27 cellular contexts compared by ENCODE assay signal in genomic region chr9:37551468-37551867, GRCh38.
"Had no signal": no experiment of that assay in that cellular context is flagged by ENCODE, and none has a peak within 500 bp of the region (broad histone marks: within the 10 kb centered on the region; RNA-seq: fewer than 3 reads in every experiment).

No MANE protein-coding gene starts in this region.

- H3K27me3 ChIP-seq: ascending aorta, body of pancreas, SJSA1 had no signal

- H3K4me3 Mint-ChIP-seq: activated CD8-positive, alpha-beta T cell treated with anti-CD3 and anti-CD28 coated beads, Interleukin-2, amount 10 ng/mL, durations not matched to agents 7 days and 5 days; activated naive CD4-positive, alpha-beta T cell treated with anti-CD3 and anti-CD28 coated beads, Interleukin-2, amount 50 U/mL, for 24 hours had no signal

- DNase-seq: activated CD4-positive, alpha-beta T cell treated with anti-CD3 and anti-CD28 coated beads for 4 hours; activated CD8-positive, alpha-beta memory T cell treated with anti-CD3 and anti-CD28 coated beads, Interleukin-2, amount 50 U/mL, for 48 hours; activated CD8-positive, alpha-beta T cell treated with anti-CD3 and anti-CD28 coated beads, Interleukin-2, amount 10 ng/mL, durations not matched to agents 7 days and 5 days; activated effector memory CD4-positive, alpha-beta T cell treated with Interleukin-2 at 50 U/mL for 16 hours; activated naive CD4-positive, alpha-beta T cell; activated T-cell treated with anti-CD3 and anti-CD28 coated beads, Interleukin-2, amount 50 U/mL, for 1 hour; amniotic stem cell; body of pancreas; central memory CD4-positive, alpha-beta T cell; NCI-H1092; NCI-H1417 treated with DMSO at 0.1 percent for 48 hours; NCI-H1694 treated with DMSO at 0.1 percent for 48 hours; NCI-H2029 treated with DMSO at 0.1 percent for 48 hours; NCI-H345; NCI-H510A; NCI-H526 treated with DMSO at 0.1 percent for 48 hours; NCI-H82; NK-92 treated with Interleukin-12 subunit alpha and Interleukin-12 subunit beta, amount 100 ng/mL, for 24 hours; PC-3; SHP77; SW 1271 had no signal

- H3K4me1 Mint-ChIP-seq: activated naive CD4-positive, alpha-beta T cell treated with anti-CD3 and anti-CD28 coated beads, Interleukin-2, amount 50 U/mL, for 24 hours had no signal

- H3K36me3 Mint-ChIP-seq: activated naive CD4-positive, alpha-beta T cell treated with anti-CD3 and anti-CD28 coated beads, Interleukin-2, amount 50 U/mL, for 24 hours had no signal

- H3K36me3 ChIP-seq: ascending aorta, SJSA1 had no signal

- H3K9ac ChIP-seq: KMS-11 had no signal

- H3K27ac ChIP-seq: ascending aorta, body of pancreas, KMS-11, SJSA1 had no signal

- H3K4me1 ChIP-seq: ascending aorta, body of pancreas had no signal

- H3K9me3 ChIP-seq: ascending aorta, body of pancreas, SJSA1 had no signal

- ATAC-seq: activated CD4-positive, CD25-positive, alpha-beta regulatory T cell treated with anti-CD3 and anti-CD28 coated beads, Interleukin-2, amount 50 U/mL, for 24 hours; activated CD8-positive, alpha-beta T cell treated with anti-CD3 and anti-CD28 coated beads, Interleukin-2, amount 10 ng/mL, durations not matched to agents 7 days and 5 days; body of pancreas; PC-3; SK-N-SH treated with all-trans-retinoic acid at 6 μM for 48 hours had no signal

- H3K27me3 Mint-ChIP-seq: activated naive CD4-positive, alpha-beta T cell treated with anti-CD3 and anti-CD28 coated beads, Interleukin-2, amount 50 U/mL, for 24 hours had no signal

- H3K9me3 Mint-ChIP-seq: activated naive CD4-positive, alpha-beta T cell treated with anti-CD3 and anti-CD28 coated beads, Interleukin-2, amount 50 U/mL, for 24 hours had no signal

- H3K27ac Mint-ChIP-seq: activated CD8-positive, alpha-beta T cell treated with anti-CD3 and anti-CD28 coated beads, Interleukin-2, amount 10 ng/mL, durations not matched to agents 7 days and 5 days; activated naive CD4-positive, alpha-beta T cell treated with anti-CD3 and anti-CD28 coated beads, Interleukin-2, amount 50 U/mL, for 24 hours had no signal

- H3K4me3 ChIP-seq: ascending aorta, body of pancreas, SJSA1 had no signal

- H3K4me2 ChIP-seq: KMS-11 had no signal
